Comparison of ENCODE assay signal across 8 cellular contexts in the genomic region with DNA sequence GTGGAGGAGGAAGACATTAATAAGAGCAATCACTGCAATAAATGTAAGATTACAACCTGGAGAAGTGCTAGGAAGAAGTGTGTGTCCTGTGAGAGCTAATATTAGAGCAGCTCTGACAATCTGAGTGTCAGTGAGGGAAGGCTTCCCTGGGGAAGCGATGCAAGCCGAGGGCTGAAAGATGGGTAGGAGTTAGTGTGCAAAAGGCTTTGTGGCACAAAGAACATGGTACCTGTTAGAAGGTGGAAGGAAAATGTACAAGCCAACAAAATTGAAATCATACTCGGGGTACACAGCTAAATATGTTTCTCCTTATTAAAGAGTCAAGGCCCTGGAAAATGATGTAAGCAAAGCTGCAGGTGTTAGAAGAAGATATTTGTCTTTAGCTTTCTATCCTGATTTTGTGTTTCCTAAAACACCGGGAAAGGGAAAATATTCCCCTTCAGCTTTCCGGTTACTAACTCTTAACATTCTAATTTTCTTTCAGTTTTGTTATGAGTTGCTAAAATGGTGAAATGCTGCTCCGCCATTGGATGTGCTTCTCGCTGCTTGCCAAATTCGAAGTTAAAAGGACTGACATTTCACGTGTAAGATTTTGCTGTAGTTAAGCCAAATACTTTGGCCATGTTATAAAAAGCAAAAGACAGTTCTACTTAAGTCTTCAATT. TPM values are rescaled to one million over a fixed set of nuclear protein-coding genes. Genes with fewer than 3 reads are reported as not detected.
DNase-seq lines count a peak whose midpoint lies in the region; ATAC-seq, FAIRE-seq and TF ChIP-seq lines count a peak whose summit lies in the region.

No MANE protein-coding gene starts in this region.

- no peaks in the 10 kb centered on the region for H3K9me3 ChIP-seq in astrocyte (ENCODE audit: insufficient read depth, low read depth, low read length)
- no peaks in the 10 kb centered on the region for H3K9me3 ChIP-seq in tibial artery

- H3K27ac ChIP-seq in KMS-11 (peak overlapping the region; percentile 84), astrocyte (ENCODE audit: low read depth, low read length) (peak overlapping the region; percentile 93), tibial artery (peak overlapping the region; percentile 91 to 98)

- H3K27me3 Mint-ChIP-seq in astrocyte (ENCODE audit: low read depth, unreplicated experiment), result no peaks in the 10 kb centered on the region

- FAIRE-seq in astrocyte (lab: Jason Lieb, UNC), result peak; percentile 23

- H3K4me1 Mint-ChIP-seq in astrocyte (ENCODE audit: low read depth, unreplicated experiment), result peaks cover 19% of the 10 kb centered on the region

- peaks cover 46% of the 10 kb centered on the region for H3K79me2 ChIP-seq in KMS-11 (ENCODE audit: insufficient read depth, low read depth)
- H3K79me2 ChIP-seq in astrocyte (ENCODE audit: insufficient read depth, low read length), result peaks cover 58% of the 10 kb centered on the region

- H3K4me1 ChIP-seq in KMS-11 (ENCODE audit: low read depth, poor library complexity, severe bottlenecking), result peaks cover 52% of the 10 kb centered on the region
- peaks cover 21% of the 10 kb centered on the region for H3K4me1 ChIP-seq in astrocyte (ENCODE audit: insufficient read depth, low read length)
- H3K4me1 ChIP-seq in tibial artery, result peaks cover 0 to 46% (median 27%) of the 10 kb centered on the region in 4 donors

- no peak for TF ChIP-seq CTCF in AG09309 (IDR thresholded peaks at IDR 0.05; ENCODE audit: control insufficient read depth, insufficient read depth, low read depth, low read length, missing control alignments)
- TF ChIP-seq CTCF in KMS-11 (conservative IDR thresholded peaks at IDR 0.05; ENCODE audit: low read depth, low read length), result no peak
- no peak for TF ChIP-seq CTCF in astrocyte (IDR thresholded peaks at IDR 0.05; ENCODE audit: insufficient read depth, low read depth, low read length)
- TF ChIP-seq CTCF in tibial artery (IDR thresholded peaks at IDR 0.05), result no peak

- peak overlapping the region; percentile 55 for H3K27ac Mint-ChIP-seq in astrocyte (ENCODE audit: unreplicated experiment)

- H3K9me3 Mint-ChIP-seq in astrocyte (ENCODE audit: unreplicated experiment), result no peaks in the 10 kb centered on the region

- peaks cover 4% of the 10 kb centered on the region for H3K36me3 Mint-ChIP-seq in astrocyte (ENCODE audit: low read depth, unreplicated experiment)

- intact Hi-C loops in left colon (cut with DNase I, micrococcal nuclease) (no loop called here), tibial artery (cut with DNase I; ENCODE audit: low total_unique reads) (loop anchor here (2.0 kb wide), 1 partner anchor 580 kb away; no protein-coding TSS in a partner anchor)

- H3K9ac ChIP-seq in KMS-11 (peak overlapping the region; percentile 69), astrocyte (ENCODE audit: low read length) (peak overlapping the region; percentile 90)

- DNase-seq in AG09309 (ENCODE audit: low read depth) (no peak), astrocyte (ENCODE audit: low read depth) (no peak), left colon (peak in 1 of 2 donors; percentile 15), tibial artery (no peak), iPS-NIHi11 (ENCODE audit: low spot score) (no peak), glomerular visceral epithelial cell (ENCODE audit: extremely low spot score) (no peak)

- H3K4me2 ChIP-seq in KMS-11, result peak overlapping the region; percentile 74
- H3K4me2 ChIP-seq in astrocyte (ENCODE audit: low read length), result peak overlapping the region; percentile 91

- H2AFZ ChIP-seq in KMS-11 (ENCODE audit: low read depth) (peak overlapping the region; percentile 68), astrocyte (ENCODE audit: low read depth, low read length) (peak overlapping the region; percentile 96)

- H3K27me3 ChIP-seq in KMS-11 (ENCODE audit: insufficient read depth, low read depth) (no peaks in the 10 kb centered on the region), astrocyte (ENCODE audit: insufficient read depth, low read length) (no peaks in the 10 kb centered on the region), tibial artery (no peaks in the 10 kb centered on the region)

- H3K4me3 Mint-ChIP-seq in astrocyte (ENCODE audit: unreplicated experiment), result no peak overlapping the region

- H4K20me1 ChIP-seq in KMS-11 (ENCODE audit: insufficient read depth) (no peaks in the 10 kb centered on the region), astrocyte (ENCODE audit: insufficient read depth, low read length) (peaks cover 23% of the 10 kb centered on the region)

- H3K4me3 ChIP-seq in AG09309 (ENCODE audit: control insufficient read depth, low read depth, low read length), result peak overlapping the region; percentile 71
- peak overlapping the region; percentile 96 for H3K4me3 ChIP-seq in KMS-11 (IDR thresholded peaks at IDR 0.05; ENCODE audit: insufficient read depth, low read depth, low read length)
- H3K4me3 ChIP-seq in astrocyte (ENCODE audit: insufficient read depth, low read depth, low read length), result peak overlapping the region; percentile 91
- H3K4me3 ChIP-seq in tibial artery, result peak overlapping the region; percentile 63 to 93

- ATAC-seq in GM18867 (IDR thresholded peaks at IDR 0.05; ENCODE audit: unreplicated experiment), result peak; percentile 2
- ATAC-seq in left colon, result peak; percentile 18

- H3K36me3 ChIP-seq in KMS-11 (ENCODE audit: insufficient read depth) (no peaks in the 10 kb centered on the region), astrocyte (ENCODE audit: insufficient read depth, low read length) (peaks cover 8% of the 10 kb centered on the region), tibial artery (peaks cover 10 to 21% (median 11%) of the 10 kb centered on the region in 3 donors)

RNA-seq across cellular contexts. Expression of a gene that starts 0.8 kb away (rescaled TPM):
- 17.0 and 20.6 TPM in 2 replicates for total RNA-seq in astrocyte
- 10 to 100 TPM; 13.7 to 21.4 TPM for total RNA-seq in left colon

RNA-seq across cellular contexts. Expression of a gene that starts 0.9 kb away (rescaled TPM):
- total RNA-seq in astrocyte, result 35.3 and 40.7 TPM in 2 replicates
- total RNA-seq in left colon, result 10 to 100 TPM; 30.5 to 41.5 TPM

RNA-seq across cellular contexts. Expression of a gene that starts 40.8 kb away (rescaled TPM):
- total RNA-seq in astrocyte, result 55.3 TPM in 2 replicates
- total RNA-seq in left colon, result not detected

Comparison
In these comparisons a context has a peak if more than half of its experiments do, and no peak if none do; other contexts are left out.
1. RNA of a gene that starts 40.8 kb away (total RNA-seq): 55.3 TPM in astrocyte; not detected in left colon; every median in the first group is over 10 times any median in the second.
2. Peak in every context shown above with its lines, with median percentiles within 50 percentile points of each other: H3K4me3 ChIP-seq and H3K27ac ChIP-seq.